1 cellular context compared by ENCODE assay signal in the genomic region with DNA sequence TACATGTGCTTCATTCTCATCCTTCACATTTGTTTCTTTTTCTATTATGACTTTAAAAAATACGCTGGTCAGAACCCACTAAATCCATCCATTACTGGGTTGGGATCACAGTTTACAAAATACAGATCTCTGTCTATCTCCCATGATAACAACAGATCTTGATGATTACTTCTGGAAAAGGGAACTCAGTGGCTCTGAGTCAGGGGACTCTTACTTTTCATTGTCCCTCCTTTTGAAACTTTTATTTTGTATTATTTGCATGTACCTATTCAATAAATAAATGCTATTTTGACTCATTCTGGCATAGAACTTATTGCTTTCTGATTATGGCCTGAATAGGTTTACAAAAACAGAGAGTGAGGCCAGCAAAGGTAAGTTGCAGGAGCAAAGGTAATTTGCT.
TF ChIP-seq lines count a peak whose summit lies in the region.

No MANE protein-coding gene starts in this region.

TF ChIP-seq in WTC11, 78 proteins besides CTCF, POLR2A, EP300 and RAD21:
- TF ChIP-seq FOXK1 (CRISPR knock-in tag; IDR thresholded peaks at IDR 0.05) (no peak), ZNF263 (CRISPR knock-in tag; IDR thresholded peaks at IDR 0.05; ENCODE audit: low read depth) (no peak), NFYB (CRISPR knock-in tag; conservative IDR thresholded peaks at IDR 0.05; ENCODE audit: low read depth) (no peak), ZNF512 (CRISPR knock-in tag; IDR thresholded peaks at IDR 0.05; ENCODE audit: borderline replicate concordance) (no peak), ATF3 (CRISPR knock-in tag; conservative IDR thresholded peaks at IDR 0.05) (no peak), GABPB1 (CRISPR knock-in tag; IDR thresholded peaks at IDR 0.05) (no peak), TCF7 (CRISPR knock-in tag; IDR thresholded peaks at IDR 0.05; ENCODE audit: low read depth) (no peak), ZNF425 (CRISPR knock-in tag; conservative IDR thresholded peaks at IDR 0.05) (no peak), USF1 (CRISPR knock-in tag; IDR thresholded peaks at IDR 0.05) (no peak), OVOL2 (CRISPR knock-in tag; IDR thresholded peaks at IDR 0.05; ENCODE audit: borderline replicate concordance) (no peak), ZNF416 (CRISPR knock-in tag; IDR thresholded peaks at IDR 0.05) (no peak), GTF2I (CRISPR knock-in tag; conservative IDR thresholded peaks at IDR 0.05) (no peak), NR2C2 (CRISPR knock-in tag; IDR thresholded peaks at IDR 0.05) (no peak)
- TF ChIP-seq, protein P1, sequence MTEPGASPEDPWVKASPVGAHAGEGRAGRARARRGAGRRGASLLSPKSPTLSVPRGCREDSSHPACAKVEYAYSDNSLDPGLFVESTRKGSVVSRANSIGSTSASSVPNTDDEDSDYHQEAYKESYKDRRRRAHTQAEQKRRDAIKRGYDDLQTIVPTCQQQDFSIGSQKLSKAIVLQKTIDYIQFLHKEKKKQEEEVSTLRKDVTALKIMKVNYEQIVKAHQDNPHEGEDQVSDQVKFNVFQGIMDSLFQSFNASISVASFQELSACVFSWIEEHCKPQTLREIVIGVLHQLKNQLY (CRISPR knock-in tag; IDR thresholded peaks at IDR 0.05): no peak
- TF ChIP-seq, protein P2, sequence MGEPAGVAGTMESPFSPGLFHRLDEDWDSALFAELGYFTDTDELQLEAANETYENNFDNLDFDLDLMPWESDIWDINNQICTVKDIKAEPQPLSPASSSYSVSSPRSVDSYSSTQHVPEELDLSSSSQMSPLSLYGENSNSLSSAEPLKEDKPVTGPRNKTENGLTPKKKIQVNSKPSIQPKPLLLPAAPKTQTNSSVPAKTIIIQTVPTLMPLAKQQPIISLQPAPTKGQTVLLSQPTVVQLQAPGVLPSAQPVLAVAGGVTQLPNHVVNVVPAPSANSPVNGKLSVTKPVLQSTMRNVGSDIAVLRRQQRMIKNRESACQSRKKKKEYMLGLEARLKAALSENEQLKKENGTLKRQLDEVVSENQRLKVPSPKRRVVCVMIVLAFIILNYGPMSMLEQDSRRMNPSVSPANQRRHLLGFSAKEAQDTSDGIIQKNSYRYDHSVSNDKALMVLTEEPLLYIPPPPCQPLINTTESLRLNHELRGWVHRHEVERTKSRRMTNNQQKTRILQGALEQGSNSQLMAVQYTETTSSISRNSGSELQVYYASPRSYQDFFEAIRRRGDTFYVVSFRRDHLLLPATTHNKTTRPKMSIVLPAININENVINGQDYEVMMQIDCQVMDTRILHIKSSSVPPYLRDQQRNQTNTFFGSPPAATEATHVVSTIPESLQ (CRISPR knock-in tag; IDR thresholded peaks at IDR 0.05): no peak
- TF ChIP-seq, protein P3, sequence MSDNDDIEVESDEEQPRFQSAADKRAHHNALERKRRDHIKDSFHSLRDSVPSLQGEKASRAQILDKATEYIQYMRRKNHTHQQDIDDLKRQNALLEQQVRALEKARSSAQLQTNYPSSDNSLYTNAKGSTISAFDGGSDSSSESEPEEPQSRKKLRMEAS (CRISPR knock-in tag; IDR thresholded peaks at IDR 0.05): no peak
- TF ChIP-seq, protein P4, sequence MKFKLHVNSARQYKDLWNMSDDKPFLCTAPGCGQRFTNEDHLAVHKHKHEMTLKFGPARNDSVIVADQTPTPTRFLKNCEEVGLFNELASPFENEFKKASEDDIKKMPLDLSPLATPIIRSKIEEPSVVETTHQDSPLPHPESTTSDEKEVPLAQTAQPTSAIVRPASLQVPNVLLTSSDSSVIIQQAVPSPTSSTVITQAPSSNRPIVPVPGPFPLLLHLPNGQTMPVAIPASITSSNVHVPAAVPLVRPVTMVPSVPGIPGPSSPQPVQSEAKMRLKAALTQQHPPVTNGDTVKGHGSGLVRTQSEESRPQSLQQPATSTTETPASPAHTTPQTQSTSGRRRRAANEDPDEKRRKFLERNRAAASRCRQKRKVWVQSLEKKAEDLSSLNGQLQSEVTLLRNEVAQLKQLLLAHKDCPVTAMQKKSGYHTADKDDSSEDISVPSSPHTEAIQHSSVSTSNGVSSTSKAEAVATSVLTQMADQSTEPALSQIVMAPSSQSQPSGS (CRISPR knock-in tag; IDR thresholded peaks at IDR 0.05; ENCODE audit: borderline replicate concordance, low read depth): no peak
- TF ChIP-seq, protein P5, sequence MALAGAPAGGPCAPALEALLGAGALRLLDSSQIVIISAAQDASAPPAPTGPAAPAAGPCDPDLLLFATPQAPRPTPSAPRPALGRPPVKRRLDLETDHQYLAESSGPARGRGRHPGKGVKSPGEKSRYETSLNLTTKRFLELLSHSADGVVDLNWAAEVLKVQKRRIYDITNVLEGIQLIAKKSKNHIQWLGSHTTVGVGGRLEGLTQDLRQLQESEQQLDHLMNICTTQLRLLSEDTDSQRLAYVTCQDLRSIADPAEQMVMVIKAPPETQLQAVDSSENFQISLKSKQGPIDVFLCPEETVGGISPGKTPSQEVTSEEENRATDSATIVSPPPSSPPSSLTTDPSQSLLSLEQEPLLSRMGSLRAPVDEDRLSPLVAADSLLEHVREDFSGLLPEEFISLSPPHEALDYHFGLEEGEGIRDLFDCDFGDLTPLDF (CRISPR knock-in tag; IDR thresholded peaks at IDR 0.05): no peak
- TF ChIP-seq, protein P6, sequence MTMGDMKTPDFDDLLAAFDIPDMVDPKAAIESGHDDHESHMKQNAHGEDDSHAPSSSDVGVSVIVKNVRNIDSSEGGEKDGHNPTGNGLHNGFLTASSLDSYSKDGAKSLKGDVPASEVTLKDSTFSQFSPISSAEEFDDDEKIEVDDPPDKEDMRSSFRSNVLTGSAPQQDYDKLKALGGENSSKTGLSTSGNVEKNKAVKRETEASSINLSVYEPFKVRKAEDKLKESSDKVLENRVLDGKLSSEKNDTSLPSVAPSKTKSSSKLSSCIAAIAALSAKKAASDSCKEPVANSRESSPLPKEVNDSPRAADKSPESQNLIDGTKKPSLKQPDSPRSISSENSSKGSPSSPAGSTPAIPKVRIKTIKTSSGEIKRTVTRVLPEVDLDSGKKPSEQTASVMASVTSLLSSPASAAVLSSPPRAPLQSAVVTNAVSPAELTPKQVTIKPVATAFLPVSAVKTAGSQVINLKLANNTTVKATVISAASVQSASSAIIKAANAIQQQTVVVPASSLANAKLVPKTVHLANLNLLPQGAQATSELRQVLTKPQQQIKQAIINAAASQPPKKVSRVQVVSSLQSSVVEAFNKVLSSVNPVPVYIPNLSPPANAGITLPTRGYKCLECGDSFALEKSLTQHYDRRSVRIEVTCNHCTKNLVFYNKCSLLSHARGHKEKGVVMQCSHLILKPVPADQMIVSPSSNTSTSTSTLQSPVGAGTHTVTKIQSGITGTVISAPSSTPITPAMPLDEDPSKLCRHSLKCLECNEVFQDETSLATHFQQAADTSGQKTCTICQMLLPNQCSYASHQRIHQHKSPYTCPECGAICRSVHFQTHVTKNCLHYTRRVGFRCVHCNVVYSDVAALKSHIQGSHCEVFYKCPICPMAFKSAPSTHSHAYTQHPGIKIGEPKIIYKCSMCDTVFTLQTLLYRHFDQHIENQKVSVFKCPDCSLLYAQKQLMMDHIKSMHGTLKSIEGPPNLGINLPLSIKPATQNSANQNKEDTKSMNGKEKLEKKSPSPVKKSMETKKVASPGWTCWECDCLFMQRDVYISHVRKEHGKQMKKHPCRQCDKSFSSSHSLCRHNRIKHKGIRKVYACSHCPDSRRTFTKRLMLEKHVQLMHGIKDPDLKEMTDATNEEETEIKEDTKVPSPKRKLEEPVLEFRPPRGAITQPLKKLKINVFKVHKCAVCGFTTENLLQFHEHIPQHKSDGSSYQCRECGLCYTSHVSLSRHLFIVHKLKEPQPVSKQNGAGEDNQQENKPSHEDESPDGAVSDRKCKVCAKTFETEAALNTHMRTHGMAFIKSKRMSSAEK (CRISPR knock-in tag; IDR thresholded peaks at IDR 0.05; ENCODE audit: borderline replicate concordance): no peak
- TF ChIP-seq, protein P7, sequence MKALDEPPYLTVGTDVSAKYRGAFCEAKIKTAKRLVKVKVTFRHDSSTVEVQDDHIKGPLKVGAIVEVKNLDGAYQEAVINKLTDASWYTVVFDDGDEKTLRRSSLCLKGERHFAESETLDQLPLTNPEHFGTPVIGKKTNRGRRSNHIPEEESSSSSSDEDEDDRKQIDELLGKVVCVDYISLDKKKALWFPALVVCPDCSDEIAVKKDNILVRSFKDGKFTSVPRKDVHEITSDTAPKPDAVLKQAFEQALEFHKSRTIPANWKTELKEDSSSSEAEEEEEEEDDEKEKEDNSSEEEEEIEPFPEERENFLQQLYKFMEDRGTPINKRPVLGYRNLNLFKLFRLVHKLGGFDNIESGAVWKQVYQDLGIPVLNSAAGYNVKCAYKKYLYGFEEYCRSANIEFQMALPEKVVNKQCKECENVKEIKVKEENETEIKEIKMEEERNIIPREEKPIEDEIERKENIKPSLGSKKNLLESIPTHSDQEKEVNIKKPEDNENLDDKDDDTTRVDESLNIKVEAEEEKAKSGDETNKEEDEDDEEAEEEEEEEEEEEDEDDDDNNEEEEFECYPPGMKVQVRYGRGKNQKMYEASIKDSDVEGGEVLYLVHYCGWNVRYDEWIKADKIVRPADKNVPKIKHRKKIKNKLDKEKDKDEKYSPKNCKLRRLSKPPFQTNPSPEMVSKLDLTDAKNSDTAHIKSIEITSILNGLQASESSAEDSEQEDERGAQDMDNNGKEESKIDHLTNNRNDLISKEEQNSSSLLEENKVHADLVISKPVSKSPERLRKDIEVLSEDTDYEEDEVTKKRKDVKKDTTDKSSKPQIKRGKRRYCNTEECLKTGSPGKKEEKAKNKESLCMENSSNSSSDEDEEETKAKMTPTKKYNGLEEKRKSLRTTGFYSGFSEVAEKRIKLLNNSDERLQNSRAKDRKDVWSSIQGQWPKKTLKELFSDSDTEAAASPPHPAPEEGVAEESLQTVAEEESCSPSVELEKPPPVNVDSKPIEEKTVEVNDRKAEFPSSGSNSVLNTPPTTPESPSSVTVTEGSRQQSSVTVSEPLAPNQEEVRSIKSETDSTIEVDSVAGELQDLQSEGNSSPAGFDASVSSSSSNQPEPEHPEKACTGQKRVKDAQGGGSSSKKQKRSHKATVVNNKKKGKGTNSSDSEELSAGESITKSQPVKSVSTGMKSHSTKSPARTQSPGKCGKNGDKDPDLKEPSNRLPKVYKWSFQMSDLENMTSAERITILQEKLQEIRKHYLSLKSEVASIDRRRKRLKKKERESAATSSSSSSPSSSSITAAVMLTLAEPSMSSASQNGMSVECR (CRISPR knock-in tag; IDR thresholded peaks at IDR 0.05; ENCODE audit: borderline replicate concordance): no peak
